ENCODE assay signal across 2 cellular contexts in genomic region chr3:12695112-12695511, GRCh38.
TF ChIP-seq lines count a peak whose summit lies in the region.

No MANE protein-coding gene starts in this region.

TF ChIP-seq in HCT116, 20 proteins besides CTCF, POLR2A, EP300 and RAD21:
- no peak for TF ChIP-seq ZFX (IDR thresholded peaks at IDR 0.05)
- TF ChIP-seq ELF1 (IDR thresholded peaks at IDR 0.05; ENCODE audit: borderline replicate concordance, low read depth): no peak
- no peak for TF ChIP-seq TCF7L2 (IDR thresholded peaks at IDR 0.05; ENCODE audit: borderline replicate concordance, extremely low read depth, insufficient read depth, insufficient read length)
- TF ChIP-seq SIN3A (IDR thresholded peaks at IDR 0.05; ENCODE audit: low read depth): no peak
- TF ChIP-seq JUND (IDR thresholded peaks at IDR 0.05): no peak
- TF ChIP-seq, protein P1, sequence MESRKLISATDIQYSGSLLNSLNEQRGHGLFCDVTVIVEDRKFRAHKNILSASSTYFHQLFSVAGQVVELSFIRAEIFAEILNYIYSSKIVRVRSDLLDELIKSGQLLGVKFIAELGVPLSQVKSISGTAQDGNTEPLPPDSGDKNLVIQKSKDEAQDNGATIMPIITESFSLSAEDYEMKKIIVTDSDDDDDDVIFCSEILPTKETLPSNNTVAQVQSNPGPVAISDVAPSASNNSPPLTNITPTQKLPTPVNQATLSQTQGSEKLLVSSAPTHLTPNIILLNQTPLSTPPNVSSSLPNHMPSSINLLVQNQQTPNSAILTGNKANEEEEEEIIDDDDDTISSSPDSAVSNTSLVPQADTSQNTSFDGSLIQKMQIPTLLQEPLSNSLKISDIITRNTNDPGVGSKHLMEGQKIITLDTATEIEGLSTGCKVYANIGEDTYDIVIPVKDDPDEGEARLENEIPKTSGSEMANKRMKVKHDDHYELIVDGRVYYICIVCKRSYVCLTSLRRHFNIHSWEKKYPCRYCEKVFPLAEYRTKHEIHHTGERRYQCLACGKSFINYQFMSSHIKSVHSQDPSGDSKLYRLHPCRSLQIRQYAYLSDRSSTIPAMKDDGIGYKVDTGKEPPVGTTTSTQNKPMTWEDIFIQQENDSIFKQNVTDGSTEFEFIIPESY (IDR thresholded peaks at IDR 0.05; ENCODE audit: extremely low read depth, insufficient replicate concordance, low read length): no peak
- TF ChIP-seq ATF3 (IDR thresholded peaks at IDR 0.05): no peak
- TF ChIP-seq EZH2 (IDR thresholded peaks at IDR 0.05): no peak
- TF ChIP-seq EZH2phosphoT487 (IDR thresholded peaks at IDR 0.05; ENCODE audit: borderline replicate concordance): no peak
- TF ChIP-seq SP1 (IDR thresholded peaks at IDR 0.05; ENCODE audit: low read depth): no peak

TF ChIP-seq in H1, 55 proteins besides CTCF, POLR2A, EP300 and RAD21:
- no peak for TF ChIP-seq RNF2 (IDR thresholded peaks at IDR 0.05; ENCODE audit: borderline replicate concordance, low read depth, low read length, missing control alignments, poor library complexity, severe bottlenecking)
- no peak for TF ChIP-seq CTBP2 (IDR thresholded peaks at IDR 0.05; ENCODE audit: borderline replicate concordance, insufficient read depth, insufficient read length, low read length)
- no peak for TF ChIP-seq CHD1 (IDR thresholded peaks at IDR 0.05; ENCODE audit: low read depth, low read length)
- peak; percentile 48; the same call in 1 of the 2 replicates for TF ChIP-seq CEBPB (IDR thresholded peaks at IDR 0.05; ENCODE audit: low read depth, low read length)
